ENCODE assay signal across 11 cellular contexts in genomic region chrX:71637253-71637618, GRCh38. TPM values are rescaled to one million over a fixed set of nuclear protein-coding genes. Genes with fewer than 3 reads are reported as not detected.
DNase-seq lines count a peak whose midpoint lies in the region; ATAC-seq lines count a peak whose summit lies in the region.
"Had no signal": no experiment of that assay in that cellular context is flagged by ENCODE, and none has a peak within 500 bp of the region (broad histone marks: within the 10 kb centered on the region; RNA-seq: fewer than 3 reads in every experiment).

No MANE protein-coding gene starts in this region.

- H3K18ac ChIP-seq in mesenchymal stem cell (ENCODE audit: low read depth in 1 of 2, low read length in 2 of 2): no peak overlapping the region

- peak; percentile 25 for DNase-seq in EL
- DNase-seq in activated naive CD8-positive, alpha-beta T cell treated with anti-CD3 and anti-CD28 coated beads for 36 hours: no peak
- no peak for DNase-seq in naive thymus-derived CD8-positive, alpha-beta T cell
- no peak for DNase-seq in hippocampal formation (lab: John Stamatoyannopoulos, UW)
- DNase-seq in mesenchymal stem cell: no peak
- DNase-seq: activated CD8-positive, alpha-beta memory T cell treated with anti-CD3 and anti-CD28 coated beads, Interleukin-2, amount 50 U/mL, for 48 hours; NCI-H2029 had no signal

- no peak overlapping the region for H3K9ac ChIP-seq in mesenchymal stem cell (ENCODE audit: low read length)

- no peak overlapping the region for H2BK12ac ChIP-seq in mesenchymal stem cell (ENCODE audit: low read length in 2 of 2)

- no peak overlapping the region for H3K4ac ChIP-seq in mesenchymal stem cell (ENCODE audit: low read depth in 1 of 2, low read length in 2 of 2)

- H2BK5ac ChIP-seq in mesenchymal stem cell (ENCODE audit: low read depth, low read length, poor library complexity, severe bottlenecking): no peak overlapping the region

- H3K4me3 ChIP-seq in mesenchymal stem cell (ENCODE audit: insufficient read depth in 1 of 2, low read depth in 1 of 2, low read length in 2 of 2): no peak overlapping the region
- H3K4me3 ChIP-seq: dorsolateral prefrontal cortex had no signal

- no peaks in the 10 kb centered on the region for H3K4me1 ChIP-seq in mesenchymal stem cell (ENCODE audit: control insufficient read depth, insufficient read depth, low read depth, low read length)

- no peak overlapping the region for H3K23ac ChIP-seq in mesenchymal stem cell (ENCODE audit: low read length in 2 of 2)

- no peak overlapping the region for H2AFZ ChIP-seq in mesenchymal stem cell (ENCODE audit: low read depth, low read length)

- H3K27me3 Mint-ChIP-seq in activated naive CD8-positive, alpha-beta T cell treated with anti-CD3 and anti-CD28 coated beads for 36 hours: no peaks in the 10 kb centered on the region
- H3K27me3 Mint-ChIP-seq in naive thymus-derived CD8-positive, alpha-beta T cell: no peaks in the 10 kb centered on the region

- peaks cover 26% of the 10 kb centered on the region for H3K4me1 Mint-ChIP-seq in activated naive CD8-positive, alpha-beta T cell treated with anti-CD3 and anti-CD28 coated beads for 36 hours
- peaks cover 6 to 17% (median 12%) of the 10 kb centered on the region in 4 donors for H3K4me1 Mint-ChIP-seq in naive thymus-derived CD8-positive, alpha-beta T cell

- H3K79me1 ChIP-seq in mesenchymal stem cell (replicated peaks; ENCODE audit: low read length, poor library complexity, severe bottlenecking): no peaks in the 10 kb centered on the region

- no peak overlapping the region for H2AK5ac ChIP-seq in mesenchymal stem cell (ENCODE audit: low read length, severe bottlenecking)

- no peak overlapping the region for H2BK15ac ChIP-seq in mesenchymal stem cell (ENCODE audit: low read depth, poor library complexity, severe bottlenecking)

- H3K27ac Mint-ChIP-seq in activated naive CD8-positive, alpha-beta T cell treated with anti-CD3 and anti-CD28 coated beads for 36 hours: no peak overlapping the region
- H3K27ac Mint-ChIP-seq in naive thymus-derived CD8-positive, alpha-beta T cell: peak overlapping the region in 9 of 10 donors; percentile 5 to 76 (median 54)

- no peaks in the 10 kb centered on the region for H3K36me3 ChIP-seq in mesenchymal stem cell (ENCODE audit: control insufficient read depth in 1 of 2, insufficient read depth in 2 of 2, low read depth in 1 of 2, low read length in 2 of 2)

- no peaks in the 10 kb centered on the region for H3K36me3 Mint-ChIP-seq in activated naive CD8-positive, alpha-beta T cell treated with anti-CD3 and anti-CD28 coated beads for 36 hours
- no peaks in the 10 kb centered on the region for H3K36me3 Mint-ChIP-seq in naive thymus-derived CD8-positive, alpha-beta T cell

- peaks cover 0 to 13% of the 10 kb centered on the region in 2 experiments for H3K27me3 ChIP-seq in mesenchymal stem cell (ENCODE audit: control insufficient read depth in 1 of 2, insufficient read depth in 1 of 2, low read length in 2 of 2)

- H3K9me3 Mint-ChIP-seq in activated naive CD8-positive, alpha-beta T cell treated with anti-CD3 and anti-CD28 coated beads for 36 hours: no peaks in the 10 kb centered on the region
- H3K9me3 Mint-ChIP-seq in naive thymus-derived CD8-positive, alpha-beta T cell: no peaks in the 10 kb centered on the region

- no peak overlapping the region for H3K4me2 ChIP-seq in mesenchymal stem cell (ENCODE audit: low read length, poor library complexity, severe bottlenecking)

- peak; percentile 26 for ATAC-seq in HG02571 (IDR thresholded peaks at IDR 0.05; ENCODE audit: unreplicated experiment)
- peak; percentile 31 to 33 for ATAC-seq in naive thymus-derived CD8-positive, alpha-beta T cell
- no peak for ATAC-seq in HG02938 (IDR thresholded peaks at IDR 0.05; ENCODE audit: unreplicated experiment)

- H3K9me3 ChIP-seq in mesenchymal stem cell (ENCODE audit: control insufficient read depth, low read length): no peaks in the 10 kb centered on the region

- no peak overlapping the region for H3K27ac ChIP-seq in mesenchymal stem cell (ENCODE audit: low read length, poor library complexity, severe bottlenecking)

- peak overlapping the region; percentile 22 for H3K4me3 Mint-ChIP-seq in activated naive CD8-positive, alpha-beta T cell treated with anti-CD3 and anti-CD28 coated beads for 36 hours
- peak overlapping the region in 2 of 10 donors; percentile 35 to 42 for H3K4me3 Mint-ChIP-seq in naive thymus-derived CD8-positive, alpha-beta T cell

- H3K14ac ChIP-seq in mesenchymal stem cell (ENCODE audit: low read length in 2 of 2): no peak overlapping the region

- POLR2A ChIA-PET in naive thymus-derived CD8-positive, alpha-beta T cell (lab: Charles Lee): no interaction called here

- H2BK120ac ChIP-seq in mesenchymal stem cell (ENCODE audit: low read depth, low read length): no peak overlapping the region

- WGBS in mesenchymal stem cell: 93% methylated on average over 2 of the region's 3 CpGs

- no peak overlapping the region for H4K8ac ChIP-seq in mesenchymal stem cell (ENCODE audit: low read length)

- no peak overlapping the region for H4K91ac ChIP-seq in mesenchymal stem cell (ENCODE audit: low read length)

RNA-seq across cellular contexts. Expression of gene CXCR3, which starts 18.9 kb away (rescaled TPM):
- 10 to 100 TPM; 58.5 to 58.6 TPM for total RNA-seq in activated naive CD8-positive, alpha-beta T cell treated with anti-CD3 and anti-CD28 coated beads for 36 hours
- 10 to 100 TPM; 10.4 to 10.5 TPM for total RNA-seq in naive thymus-derived CD8-positive, alpha-beta T cell
- polyA plus RNA-seq in naive thymus-derived CD8-positive, alpha-beta T cell: 10 to 100 TPM; 23.5 to 34.7 (median 33.6) TPM
- polyA plus RNA-seq in mesenchymal stem cell (2013, experiment 1 of 2): not detected
- polyA plus RNA-seq in mesenchymal stem cell (2013, experiment 2 of 2): not detected
- total RNA-seq: osteoblast had no signal

RNA-seq across cellular contexts. Expression of gene GCNA, which starts 59.0 kb away (rescaled TPM):
- 1 to 10 TPM; 1.6 to 3.1 TPM for total RNA-seq in activated naive CD8-positive, alpha-beta T cell treated with anti-CD3 and anti-CD28 coated beads for 36 hours
- 10 to 100 TPM; 11.6 to 12.1 TPM for total RNA-seq in naive thymus-derived CD8-positive, alpha-beta T cell
- polyA plus RNA-seq in naive thymus-derived CD8-positive, alpha-beta T cell: 1 to 10 TPM in 1 of 3 donors, under 1 TPM in 2; 0.34 to 1.3 (median 0.77) TPM
- polyA plus RNA-seq in mesenchymal stem cell (2013, experiment 1 of 2): 0.64 TPM
- 0.56 TPM for polyA plus RNA-seq in mesenchymal stem cell (2013, experiment 2 of 2)

Comparison
In these comparisons a context has a peak if more than half of its experiments do, and no peak if none do; other contexts are left out.
1. RNA of gene CXCR3, which starts 18.9 kb away (total RNA-seq): 58.5 to 58.6 TPM in activated naive CD8-positive, alpha-beta T cell treated with anti-CD3 and anti-CD28 coated beads for 36 hours; 10.4 to 10.5 TPM in naive thymus-derived CD8-positive, alpha-beta T cell; every median in the first group is over 4 times any median in the second.